In genomic region chr7:138074121-138074520, GRCh38 we compare ENCODE assay signal across 23 cellular contexts. TPM values are rescaled to one million over a fixed set of nuclear protein-coding genes. Genes with fewer than 3 reads are reported as not detected.
DNase-seq lines count a peak whose midpoint lies in the region; ATAC-seq and TF ChIP-seq lines count a peak whose summit lies in the region.
"Had no signal": no experiment of that assay in that cellular context is flagged by ENCODE, and none has a peak within 500 bp of the region (broad histone marks: within the 10 kb centered on the region; RNA-seq: fewer than 3 reads in every experiment).

No MANE protein-coding gene starts in this region.

- H3K9me3 Mint-ChIP-seq in Caco-2 (ENCODE audit: unreplicated experiment) = peaks cover 57% of the 10 kb centered on the region
- H3K9me3 Mint-ChIP-seq in CD8-positive, alpha-beta memory T cell = peaks cover 2 to 14% (median 7%) of the 10 kb centered on the region in 5 donors

- ATAC-seq in PC-3 (peak; percentile 64), HG03196 (IDR thresholded peaks at IDR 0.05; ENCODE audit: unreplicated experiment) (no peak)
- ATAC-seq: GM12878, SK-N-SH treated with all-trans-retinoic acid at 6 μM for 48 hours had no signal

- CTCF ChIA-PET in Caco-2 (lab: Charles Lee) (no interaction called here), PC-3 (lab: Charles Lee) (no interaction called here)
- CTCF ChIA-PET in CD8-positive, alpha-beta memory T cell (lab: Charles Lee) = no interaction called here

- H3K4me2 ChIP-seq in PC-3 (ENCODE audit: low read length) = peak overlapping the region; percentile 26; the same call in 1 of the 2 replicates

- H3K4me1 Mint-ChIP-seq in Caco-2 (ENCODE audit: low read depth, unreplicated experiment) = no peaks in the 10 kb centered on the region
- no peaks in the 10 kb centered on the region for H3K4me1 Mint-ChIP-seq in CD8-positive, alpha-beta memory T cell

- no peaks in the 10 kb centered on the region for H3K27me3 Mint-ChIP-seq in Caco-2 (ENCODE audit: insufficient read depth, unreplicated experiment)
- H3K27me3 Mint-ChIP-seq in CD8-positive, alpha-beta memory T cell = peaks cover 5 to 12% of the 10 kb centered on the region in 2 donors

- H3K36me3 ChIP-seq in Caco-2 (ENCODE audit: control insufficient read depth, insufficient read depth, low read length) (no peaks in the 10 kb centered on the region), PC-3 (ENCODE audit: low read depth, low read length) (no peaks in the 10 kb centered on the region), liver (ENCODE audit: control insufficient read depth in 4 of 4, insufficient read depth in 3 of 4, low read depth in 1 of 4, low read length in 3 of 4) (peaks cover 0 to 2% (median 0%) of the 10 kb centered on the region in 4 donors)
- no peaks in the 10 kb centered on the region for H3K36me3 ChIP-seq in CD8-positive, alpha-beta memory T cell (ENCODE audit: insufficient read depth, low read length)

- no peak overlapping the region for H2AFZ ChIP-seq in PC-3 (ENCODE audit: low read length)

- TF ChIP-seq RAD21 in liver (IDR thresholded peaks at IDR 0.05) = no peak

- intact Hi-C loops in Caco-2 (cut with micrococcal nuclease; ENCODE audit: unreplicated experiment) (no loop called here), PC-3 (cut with micrococcal nuclease) (loop anchor here (1.0 kb wide), 1 partner anchor 18 kb away; no protein-coding TSS in a partner anchor)

- H3K9me3 ChIP-seq in Caco-2 (peaks cover 9% of the 10 kb centered on the region; the same call in 1 of the 2 replicates), PC-3 (ENCODE audit: low read length) (no peaks in the 10 kb centered on the region), liver (ENCODE audit: control insufficient read depth in 4 of 4, low read length in 3 of 4) (peaks cover 0 to 4% (median 0%) of the 10 kb centered on the region in 4 donors)
- H3K9me3 ChIP-seq in CD8-positive, alpha-beta memory T cell (ENCODE audit: low read length) = no peaks in the 10 kb centered on the region

- H3K27me3 ChIP-seq in Caco-2 (replicated peaks; ENCODE audit: control insufficient read depth, insufficient read depth, low read length) = no peaks in the 10 kb centered on the region
- no peaks in the 10 kb centered on the region for H3K27me3 ChIP-seq in PC-3 (ENCODE audit: low read length)
- H3K27me3 ChIP-seq in liver (ENCODE audit: control insufficient read depth in 4 of 4, insufficient read depth in 4 of 4, low read length in 3 of 4) = no peaks in the 10 kb centered on the region
- H3K27me3 ChIP-seq in CD8-positive, alpha-beta memory T cell (ENCODE audit: insufficient read depth, low read length, poor library complexity, severe bottlenecking) = no peaks in the 10 kb centered on the region

- H3F3A ChIP-seq in PC-3 (ENCODE audit: low read length, unreplicated experiment) = no peaks in the 10 kb centered on the region

- H3K4me3 ChIP-seq in Caco-2 (ENCODE audit: low read depth, low read length) = no peak overlapping the region
- H3K4me3 ChIP-seq in PC-3 (ENCODE audit: low read length) = no peak overlapping the region
- H3K4me3 ChIP-seq in epithelial cell of esophagus (ENCODE audit: low read length) = no peak overlapping the region
- H3K4me3 ChIP-seq in liver (ENCODE audit: low read depth in 1 of 3, low read length in 3 of 3) = no peak overlapping the region
- H3K4me3 ChIP-seq in CD8-positive, alpha-beta memory T cell (ENCODE audit: low read length) = no peak overlapping the region
- H3K4me3 ChIP-seq: GM12878 had no signal

- DNase-seq in Caco-2 (no peak), PC-3 (peak; percentile 87), epithelial cell of esophagus (ENCODE audit: low read depth) (peak; percentile 80), GM19240 (ENCODE audit: insufficient read length, low spot score) (no peak), mucosa of gallbladder (ENCODE audit: low spot score) (no peak)
- no peak for DNase-seq in CD8-positive, alpha-beta memory T cell
- DNase-seq: 8988T, C1 segment of cervical spinal cord, DMS79, Karpas-422, NCI-H1694, NCI-H2081, NCI-H2171, NCI-H526, OCI-M1, RPMI8226, SIG-M5 had no signal

- no peaks in the 10 kb centered on the region for H3K36me3 Mint-ChIP-seq in Caco-2 (ENCODE audit: insufficient read depth, unreplicated experiment)
- H3K36me3 Mint-ChIP-seq in CD8-positive, alpha-beta memory T cell = no peaks in the 10 kb centered on the region

- no peaks in the 10 kb centered on the region for H4K20me1 ChIP-seq in PC-3 (ENCODE audit: low read length)

- H3K79me2 ChIP-seq in PC-3 (ENCODE audit: low read length) = no peaks in the 10 kb centered on the region

- H3K9me2 ChIP-seq in PC-3 (replicated peaks; ENCODE audit: low read length) = no peaks in the 10 kb centered on the region

- peak overlapping the region; percentile 87 for H3K27ac ChIP-seq in PC-3 (ENCODE audit: low read length)
- no peak overlapping the region for H3K27ac ChIP-seq in liver (ENCODE audit: low read depth in 1 of 2, low read length in 2 of 2)
- H3K27ac ChIP-seq in CD8-positive, alpha-beta memory T cell (ENCODE audit: low read depth, low read length) = no peak overlapping the region

- H3K9ac ChIP-seq in PC-3 (ENCODE audit: low read length) (peak overlapping the region; percentile 39; the same call in 1 of the 2 replicates), liver (ENCODE audit: low read depth in 1 of 2, low read length in 2 of 2) (no peak overlapping the region)

- TF ChIP-seq CTCF in Caco-2 (IDR thresholded peaks at IDR 0.05; ENCODE audit: insufficient read depth in 1 of 2, low read depth in 1 of 2, low read length in 1 of 2, severe bottlenecking in 1 of 2, unreplicated experiment in 1 of 2) (no peak), PC-3 (conservative IDR thresholded peaks at IDR 0.05; ENCODE audit: low read depth, low read length) (no peak), epithelial cell of esophagus (IDR thresholded peaks at IDR 0.05; ENCODE audit: insufficient read depth, low read depth, low read length, missing control alignments) (no peak), liver (IDR thresholded peaks at IDR 0.05; ENCODE audit: low read depth, low read length, missing input control) (no peak)

- H3K4me3 Mint-ChIP-seq in Caco-2 (ENCODE audit: unreplicated experiment) = no peak overlapping the region
- H3K4me3 Mint-ChIP-seq in CD8-positive, alpha-beta memory T cell = no peak overlapping the region

- WGBS in liver = 31% methylated on average over 2 of the region's 2 CpGs

- BruUV-seq in Caco-2 (replicated peaks; lab: Mats Ljungman, UMichigan) (no TSS peak), PC-3 (replicated peaks; lab: Mats Ljungman, UMichigan) (no TSS peak)

- peak overlapping the region; percentile 36 for H3K27ac Mint-ChIP-seq in Caco-2 (ENCODE audit: unreplicated experiment)
- H3K27ac Mint-ChIP-seq in CD8-positive, alpha-beta memory T cell = no peak overlapping the region

- H3K4me1 ChIP-seq in Caco-2 = no peaks in the 10 kb centered on the region
- peaks cover 40% of the 10 kb centered on the region for H3K4me1 ChIP-seq in PC-3 (ENCODE audit: insufficient read depth, low read length)
- peaks cover 0 to 45% (median 17%) of the 10 kb centered on the region in 4 donors for H3K4me1 ChIP-seq in liver (ENCODE audit: control insufficient read depth in 4 of 4, insufficient read depth in 4 of 4, low read length in 3 of 4)
- H3K4me1 ChIP-seq in CD8-positive, alpha-beta memory T cell (ENCODE audit: insufficient read depth, low read length) = no peaks in the 10 kb centered on the region

- POLR2A ChIA-PET in Caco-2 (lab: Charles Lee) (no interaction called here), PC-3 (lab: Charles Lee; ENCODE audit: unreplicated experiment) (interaction anchor here (0.6 kb wide), 1 partner anchor 15 kb away, joined by 3 read pairs; no protein-coding TSS in a partner anchor)
- POLR2A ChIA-PET in CD8-positive, alpha-beta memory T cell (lab: Charles Lee) = no interaction called here

TF ChIP-seq in liver, 16 proteins besides CTCF, POLR2A, EP300 and RAD21 (continues in another document):
- TF ChIP-seq ZBTB33 (IDR thresholded peaks at IDR 0.05) (no peak), JUND (IDR thresholded peaks at IDR 0.05) (no peak), TAF1 (conservative IDR thresholded peaks at IDR 0.05) (no peak), EGR1 (IDR thresholded peaks at IDR 0.05; ENCODE audit: low read depth in 2 of 2) (no peak), SP1 (IDR thresholded peaks at IDR 0.05) (no peak), FOXA1 (IDR thresholded peaks at IDR 0.05) (peak; percentile 70), NR2F2 (IDR thresholded peaks at IDR 0.05) (no peak), MAX (IDR thresholded peaks at IDR 0.05) (no peak), FOXA2 (IDR thresholded peaks at IDR 0.05) (peak; percentile 92), GABPA (IDR thresholded peaks at IDR 0.05 in 1 of 2, conservative IDR thresholded peaks at IDR 0.05 in 1 of 2) (no peak), RXRA (IDR thresholded peaks at IDR 0.05) (no peak), HNF4G (IDR thresholded peaks at IDR 0.05) (no peak)
- TF ChIP-seq, protein P1, sequence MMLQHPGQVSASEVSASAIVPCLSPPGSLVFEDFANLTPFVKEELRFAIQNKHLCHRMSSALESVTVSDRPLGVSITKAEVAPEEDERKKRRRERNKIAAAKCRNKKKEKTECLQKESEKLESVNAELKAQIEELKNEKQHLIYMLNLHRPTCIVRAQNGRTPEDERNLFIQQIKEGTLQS (IDR thresholded peaks at IDR 0.05) = no peak

RNA-seq across cellular contexts. Expression of gene AKR1D1, which starts 2.1 kb away (rescaled TPM):
- total RNA-seq in Caco-2 (2022) (2.2 and 2.3 TPM in 2 replicates), PC-3 (2014; rRNA removed) (not detected in 2 replicates), liver (10 to 100 TPM; 19.5 to 93.9 TPM), mucosa of gallbladder (0.37 TPM)
- 10 to 100 TPM; 18.6 to 44.4 TPM for polyA plus RNA-seq in liver
- total RNA-seq in CD8-positive, alpha-beta memory T cell = not detected
- not detected for polyA plus RNA-seq in CD8-positive, alpha-beta memory T cell
- total RNA-seq: GM12878, H4, MCF 10A had no signal

Comparison
In these comparisons a context has a peak if more than half of its experiments do, and no peak if none do; other contexts are left out.
1. DNase-seq: peak in PC-3 (single experiment) and epithelial cell of esophagus (single experiment); none in Caco-2 (0 of 2), GM19240 (single experiment), mucosa of gallbladder (single experiment) and CD8-positive, alpha-beta memory T cell (0 of 5).